28 cellular contexts compared by ENCODE assay signal in genomic region chr12:65705380-65705876, GRCh38.
"Had no signal": no experiment of that assay in that cellular context is flagged by ENCODE, and none has a peak within 500 bp of the region (broad histone marks: within the 10 kb centered on the region; RNA-seq: fewer than 3 reads in every experiment).

No MANE protein-coding gene starts in this region.

- FAIRE-seq: HTR-8/SVneo, K562 had no signal

- H3K4me3 Mint-ChIP-seq: IgD-negative memory B cell; T-cell; T-helper 1 cell treated with Interleukin-12 subunit alpha and Interleukin-12 subunit beta and Interleukin-4 antibody, amounts not matched to agents 30 μg/mL and 1 μg/mL, for 36 hours had no signal

- H3K4me3 ChIP-seq: K562 had no signal

- H3K27me3 Mint-ChIP-seq: IgD-negative memory B cell had no signal

- H3K27ac ChIP-seq: KMS-11, RWPE1 had no signal

- H3K9ac ChIP-seq: KMS-11, SK-N-SH had no signal

- H3K4me1 Mint-ChIP-seq: IgD-negative memory B cell, T-cell had no signal

- DNase-seq: Kasumi-1, MV-4-11, NCI-H1048, NCI-H1105, NCI-H1417, NCI-H1436 treated with DMSO at 0.1 percent for 48 hours, NCI-H1694 treated with DMSO at 0.1 percent for 48 hours, NCI-H1930, NCI-H2081, NCI-H2107, NCI-H226, NCI-H446, NCI-H510A, NCI-H524 treated with DMSO at 0.1 percent for 48 hours, NCI-H69, NCI-H774, PC-3, SHP77, SK-N-SH, SW 1271, T-cell had no signal

- H3K36me3 Mint-ChIP-seq: IgD-negative memory B cell, T-cell had no signal

- ATAC-seq: K562, Panc1, PC-3, T-cell had no signal

- H3K27ac Mint-ChIP-seq: IgD-negative memory B cell; T-cell; T-helper 1 cell treated with Interleukin-12 subunit alpha and Interleukin-12 subunit beta and Interleukin-4 antibody, amounts not matched to agents 30 μg/mL and 1 μg/mL, for 36 hours had no signal

- H3K4me2 ChIP-seq: KMS-11, SK-N-SH had no signal
